ENCODE assay signal across 22 cellular contexts in the genomic region with DNA sequence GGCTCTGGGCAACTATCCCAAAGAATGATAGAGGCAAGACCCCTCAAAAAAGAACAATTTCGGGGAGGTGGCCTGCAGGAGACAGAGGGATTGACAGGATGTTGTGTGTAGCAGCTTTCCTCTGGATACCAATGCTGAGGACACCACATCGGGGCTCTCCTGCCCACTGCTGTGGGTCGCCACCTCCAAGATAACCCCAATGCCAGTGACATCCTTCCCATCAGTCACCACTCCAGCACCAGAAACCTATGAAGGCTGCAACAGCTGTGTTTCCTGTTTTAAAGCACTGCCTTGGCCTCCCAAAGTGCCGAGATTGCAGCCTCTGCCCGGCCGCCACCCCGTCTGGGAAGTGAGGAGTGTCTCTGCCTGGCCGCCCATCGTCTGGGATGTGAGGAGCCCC.
"Had no signal": no experiment of that assay in that cellular context is flagged by ENCODE, and none has a peak within 500 bp of the region (broad histone marks: within the 10 kb centered on the region; RNA-seq: fewer than 3 reads in every experiment).

No MANE protein-coding gene starts in this region.

- H3K27me3 ChIP-seq: gastroesophageal sphincter, heart left ventricle, upper lobe of left lung had no signal

- H3K9me3 Mint-ChIP-seq: activated CD4-positive, alpha-beta memory T cell treated with anti-CD3 and anti-CD28 coated beads, Interleukin-2, amount 10 ng/mL, durations not matched to agents 7 days and 5 days; activated CD4-positive, alpha-beta T cell treated with anti-CD3 and anti-CD28 coated beads, Interleukin-2, amount 10 ng/mL, durations not matched to agents 24 days and 14 days; activated naive CD8-positive, alpha-beta T cell treated with anti-CD3 and anti-CD28 coated beads, Interleukin-2, amount 50 U/mL, for 24 hours; naive thymus-derived CD4-positive, alpha-beta T cell; neural crest cell; T-cell had no signal

- H3K27me3 Mint-ChIP-seq: activated CD4-positive, alpha-beta memory T cell treated with anti-CD3 and anti-CD28 coated beads, Interleukin-2, amount 10 ng/mL, durations not matched to agents 7 days and 5 days; activated CD4-positive, alpha-beta T cell treated with anti-CD3 and anti-CD28 coated beads, Interleukin-2, amount 10 ng/mL, durations not matched to agents 24 days and 14 days; activated naive CD8-positive, alpha-beta T cell treated with anti-CD3 and anti-CD28 coated beads, Interleukin-2, amount 50 U/mL, for 24 hours; memory B cell; naive thymus-derived CD4-positive, alpha-beta T cell; T-cell had no signal

- H3K27ac ChIP-seq: coronary artery, gastroesophageal sphincter, heart left ventricle, thoracic aorta, upper lobe of left lung had no signal

- H3K36me3 Mint-ChIP-seq: T-cell had no signal

- H3K4me3 ChIP-seq: coronary artery, gastroesophageal sphincter, heart left ventricle, mucosa of descending colon, thoracic aorta, upper lobe of left lung had no signal

- ATAC-seq: activated naive CD8-positive, alpha-beta T cell treated with anti-CD3 and anti-CD28 coated beads, Interleukin-2, amount 50 U/mL, for 24 hours; gastroesophageal sphincter; heart left ventricle; left colon; mucosa of descending colon; naive thymus-derived CD4-positive, alpha-beta T cell; sciatic nerve; T-cell had no signal

- DNase-seq: activated CD4-positive, alpha-beta memory T cell treated with anti-CD3 and anti-CD28 coated beads, Interleukin-2, amount 10 ng/mL, durations not matched to agents 7 days and 5 days; activated CD4-positive, alpha-beta T cell treated with anti-CD3 and anti-CD28 coated beads, Interleukin-2, amount 10 ng/mL, durations not matched to agents 24 days and 14 days; activated effector memory CD4-positive, alpha-beta T cell treated with anti-CD3 and anti-CD28 coated beads, Interleukin-2, amount 50 U/mL, for 16 hours; activated naive CD4-positive, alpha-beta T cell treated with anti-CD3 and anti-CD28 coated beads, Interleukin-2, amount 50 U/mL, for 16 hours; activated naive CD8-positive, alpha-beta T cell treated with anti-CD3 and anti-CD28 coated beads, Interleukin-2, amount 50 U/mL, for 24 hours; cerebellar nuclear complex; endodermal cell; heart left ventricle; left colon; mucosa of descending colon; naive thymus-derived CD4-positive, alpha-beta T cell; posterior cingulate gyrus; stimulated activated CD4-positive, alpha-beta T cell treated with anti-CD3 and anti-CD28 coated beads, Interleukin-4, amount 100 ng/mL, for 24 hours; stimulated activated naive CD4-positive, alpha-beta T cell treated with Interleukin-2 at 50 U/mL for 16 hours; T-cell; upper lobe of left lung had no signal

- H3K9me3 ChIP-seq: gastroesophageal sphincter, heart left ventricle, mucosa of descending colon, thoracic aorta, upper lobe of left lung had no signal

- H3K36me3 ChIP-seq: gastroesophageal sphincter, heart left ventricle, thoracic aorta, upper lobe of left lung had no signal

- H3K27ac Mint-ChIP-seq: activated CD4-positive, alpha-beta memory T cell treated with anti-CD3 and anti-CD28 coated beads, Interleukin-2, amount 10 ng/mL, durations not matched to agents 7 days and 5 days; activated CD4-positive, alpha-beta T cell treated with anti-CD3 and anti-CD28 coated beads, Interleukin-2, amount 10 ng/mL, durations not matched to agents 24 days and 14 days; activated naive CD8-positive, alpha-beta T cell treated with anti-CD3 and anti-CD28 coated beads, Interleukin-2, amount 50 U/mL, for 24 hours; endodermal cell; memory B cell; T-cell had no signal

- H3K4me3 Mint-ChIP-seq: activated CD4-positive, alpha-beta memory T cell treated with anti-CD3 and anti-CD28 coated beads, Interleukin-2, amount 10 ng/mL, durations not matched to agents 7 days and 5 days; activated CD4-positive, alpha-beta T cell treated with anti-CD3 and anti-CD28 coated beads, Interleukin-2, amount 10 ng/mL, durations not matched to agents 24 days and 14 days; activated naive CD8-positive, alpha-beta T cell treated with anti-CD3 and anti-CD28 coated beads, Interleukin-2, amount 50 U/mL, for 24 hours; endodermal cell; memory B cell; naive thymus-derived CD4-positive, alpha-beta T cell; neural crest cell; T-cell had no signal
